In genomic region chr18:58507881-58508280, GRCh38 we compare ENCODE assay signal across 16 cellular contexts.
DNase-seq lines count a peak whose midpoint lies in the region; ATAC-seq, FAIRE-seq and TF ChIP-seq lines count a peak whose summit lies in the region.
"Had no signal": no experiment of that assay in that cellular context is flagged by ENCODE, and none has a peak within 500 bp of the region (broad histone marks: within the 10 kb centered on the region; RNA-seq: fewer than 3 reads in every experiment).

No MANE protein-coding gene starts in this region.

- H3K9me3 ChIP-seq in smooth muscle cell (replicated peaks; ENCODE audit: low read depth), result no peaks in the 10 kb centered on the region
- H3K9me3 ChIP-seq: A549, BE2C had no signal

- no peak overlapping the region for H3K27ac ChIP-seq in smooth muscle cell (ENCODE audit: low read depth)
- H3K27ac ChIP-seq: A549, C4-2B had no signal

- DNase-seq in D721Med (ENCODE audit: insufficient read length, low spot score) (no peak), HT-29 (ENCODE audit: low spot score) (peak; percentile 47), epithelial cell of esophagus (ENCODE audit: low read depth) (peak; percentile 65), posterior vena cava (ENCODE audit: low spot score) (peak; percentile 8), left ventricle myocardium superior (no peak), smooth muscle cell (lab: John Stamatoyannopoulos, UW; ENCODE audit: unreplicated experiment) (no peak)
- DNase-seq: BE2C; CD4-positive, alpha-beta memory T cell; DMS79 had no signal

- no peak overlapping the region for H3K9ac ChIP-seq in smooth muscle cell (ENCODE audit: low read depth)

- no peaks in the 10 kb centered on the region for H3K79me2 ChIP-seq in smooth muscle cell (ENCODE audit: low read depth)

- peak; percentile 73 for FAIRE-seq in D721Med (lab: Jason Lieb, UNC)
- FAIRE-seq: A549, G401.6, GM12891, H54 had no signal

- H3K4me3 ChIP-seq in epithelial cell of esophagus (ENCODE audit: low read length) (no peak overlapping the region), smooth muscle cell (no peak overlapping the region)
- H3K4me3 ChIP-seq: A549 had no signal

- peaks cover 15% of the 10 kb centered on the region for H3K4me1 ChIP-seq in smooth muscle cell (ENCODE audit: low read depth)
- H3K4me1 ChIP-seq: A549, BE2C had no signal

- TF ChIP-seq CTCF in D721Med (IDR thresholded peaks at IDR 0.05; ENCODE audit: insufficient read depth, missing control alignments) (no peak), epithelial cell of esophagus (IDR thresholded peaks at IDR 0.05; ENCODE audit: insufficient read depth, low read depth, low read length, missing control alignments) (no peak), smooth muscle cell (IDR thresholded peaks at IDR 0.05; ENCODE audit: borderline replicate concordance, insufficient read depth, poor library complexity, severe bottlenecking) (no peak)

- no peaks in the 10 kb centered on the region for H3K27me3 ChIP-seq in smooth muscle cell (ENCODE audit: low read depth)
- H3K27me3 ChIP-seq: BE2C had no signal

- H2AFZ ChIP-seq in smooth muscle cell (ENCODE audit: low read depth), result no peak overlapping the region

- H4K20me1 ChIP-seq in smooth muscle cell (ENCODE audit: low read depth), result no peaks in the 10 kb centered on the region

- no peak overlapping the region for H3K4me2 ChIP-seq in smooth muscle cell
- H3K4me2 ChIP-seq: A549 had no signal

- intact Hi-C loops in posterior vena cava (cut with DNase I) (no loop called here), left ventricle myocardium superior (cut with micrococcal nuclease) (no loop called here)

- no peaks in the 10 kb centered on the region for H3F3A ChIP-seq in smooth muscle cell (ENCODE audit: low read depth)

- H3K36me3 ChIP-seq in smooth muscle cell (ENCODE audit: low read depth), result no peaks in the 10 kb centered on the region
- H3K36me3 ChIP-seq: BE2C had no signal

- ATAC-seq in left ventricle myocardium superior (no peak), GM21423 (IDR thresholded peaks at IDR 0.05; ENCODE audit: unreplicated experiment) (no peak)
- ATAC-seq: A549, HCT116 had no signal

Comparison
In these comparisons a context has a peak if more than half of its experiments do, and no peak if none do; other contexts are left out.
1. DNase-seq: peak in HT-29 (single experiment), epithelial cell of esophagus (single experiment) and posterior vena cava (single experiment); none in D721Med (single experiment), left ventricle myocardium superior (single experiment) and smooth muscle cell (single experiment).